Comparison of ENCODE assay signal across 8 cellular contexts in the genomic region with DNA sequence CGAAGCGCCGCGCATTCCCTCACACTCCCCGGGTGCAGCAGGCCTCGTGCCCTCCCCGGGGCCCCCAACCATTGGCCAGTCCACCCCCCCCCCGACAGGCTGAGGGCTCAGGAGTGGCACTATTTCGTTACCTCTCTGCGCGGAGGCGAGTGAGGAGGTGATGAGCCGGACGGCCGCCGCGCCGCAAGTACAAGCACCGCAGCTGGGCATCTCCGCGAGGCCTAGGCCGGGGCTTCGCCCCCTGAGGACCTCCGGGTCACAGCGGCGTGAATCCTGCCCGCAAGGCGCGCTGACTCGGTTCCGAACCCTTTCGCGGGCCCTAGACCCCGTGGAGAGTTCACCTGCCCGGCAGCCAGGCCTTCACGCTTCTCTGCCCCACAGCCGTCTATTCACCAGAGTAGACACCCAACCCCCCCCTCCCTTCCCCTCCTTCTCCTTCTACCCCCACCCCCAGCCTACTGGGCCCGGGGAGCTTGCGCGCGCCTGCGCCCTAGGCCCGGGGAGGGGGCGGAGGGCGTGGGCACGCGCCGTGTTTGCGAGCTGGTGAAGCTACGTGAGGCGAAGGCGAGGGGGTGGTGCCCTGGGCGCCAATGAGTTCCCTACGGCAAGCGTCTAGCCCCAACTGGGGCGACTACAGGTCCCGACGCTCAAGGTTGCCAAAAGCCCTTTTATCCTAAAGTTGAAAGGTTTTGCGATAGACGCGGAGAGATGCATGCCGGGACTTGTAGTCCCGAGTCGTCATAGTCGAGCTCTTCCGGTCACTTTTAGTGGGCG. TPM values are rescaled to one million over a fixed set of nuclear protein-coding genes. Genes with fewer than 3 reads are reported as not detected.
DNase-seq lines count a peak whose midpoint lies in the region; ATAC-seq, FAIRE-seq and TF ChIP-seq lines count a peak whose summit lies in the region.

A gene (minus strand): TSS at position 399 of the 774 bp plus-strand sequence. CDS start 189 bp downstream, at position 210.

- peak within 1 kb of the TSS; percentile 35 for H4K91ac ChIP-seq in H1 (replicated peaks; ENCODE audit: insufficient read length, low read length)

- H3K27ac Mint-ChIP-seq in memory B cell = peak within 1 kb of the TSS; percentile 94

- H3K79me1 ChIP-seq in H1 (ENCODE audit: low read depth, low read length) = no peaks in the 10 kb centered on the region

- H2BK5ac ChIP-seq in H1 (ENCODE audit: low read depth, low read length) = peak within 1 kb of the TSS; percentile 72

- FAIRE-seq in H1 (lab: Jason Lieb, UNC) = no peak

- peak within 1 kb of the TSS; percentile 80; the same call in 1 of the 2 replicates for H3K27ac ChIP-seq in H1 (ENCODE audit: low read depth, low read length)

- no peak within 1 kb of the TSS for H2BK120ac ChIP-seq in H1 (replicated peaks; ENCODE audit: low read depth, low read length)

- no peak for TF ChIP-seq RAD21 in H1 (IDR thresholded peaks at IDR 0.05 in 1 of 2, conservative IDR thresholded peaks at IDR 0.05 in 1 of 2; ENCODE audit: low read depth in 2 of 2, low read length in 2 of 2)

- no peaks in the 10 kb centered on the region for H3K36me3 Mint-ChIP-seq in memory B cell

- peak within 1 kb of the TSS; percentile 60 to 95 (median 92) for H3K4me3 ChIP-seq in H1 (ENCODE audit: extremely low read depth in 1 of 4, insufficient read depth in 2 of 4, low read depth in 3 of 4, low read length in 4 of 4)

- peak; percentile 51 to 86 for TF ChIP-seq POLR2A in H1 (IDR thresholded peaks at IDR 0.05; ENCODE audit: control extremely low read depth in 1 of 2, low read depth in 2 of 2, low read length in 2 of 2)

- H3K23ac ChIP-seq in H1 (ENCODE audit: insufficient read length) = no peak within 1 kb of the TSS

- peak within 1 kb of the TSS; percentile 61; the same call in 1 of the 2 replicates for H2BK15ac ChIP-seq in H1 (ENCODE audit: low read length)

- 0 out of 2 replicates have a peak within 1 kb of the TSS, but pooled peaks have one; percentile 49 for H2AK5ac ChIP-seq in H1 (ENCODE audit: low read depth, low read length)

- WGBS in H1 (ENCODE audit: extremely low coverage in 1 of 2, insufficient coverage in 1 of 2, insufficient read length in 1 of 2, insufficient replicate concordance in 2 of 2, low coverage in 1 of 2, low lambda C conversion rate in 2 of 2, missing lambda C conversion rate in 1 of 2), 2 experiments = 5% methylated on average over 44 of the region's 67 CpGs; no CpG with 5 or more reads in 1 of the 2 experiments

- no peaks in the 10 kb centered on the region for H3K27me3 Mint-ChIP-seq in memory B cell

- no peak within 1 kb of the TSS for H2BK20ac ChIP-seq in H1 (ENCODE audit: low read length)

- H3K9me3 ChIP-seq in H1 (ENCODE audit: insufficient read depth in 2 of 2, low read depth in 1 of 2, low read length in 1 of 2) = no peaks in the 10 kb centered on the region

- peak within 1 kb of the TSS; percentile 78 for H3K4ac ChIP-seq in H1 (replicated peaks; ENCODE audit: insufficient read length, low read depth, low read length)

- no peak for TF ChIP-seq EP300 in H1 (IDR thresholded peaks at IDR 0.05; ENCODE audit: borderline replicate concordance in 1 of 2, low read depth in 2 of 2, low read length in 2 of 2)

- H3K79me2 ChIP-seq in H1 (ENCODE audit: control insufficient read depth in 1 of 2, insufficient read depth in 2 of 2, low read length in 2 of 2) = peaks cover 3 to 36% of the 10 kb centered on the region in 2 experiments; a peak in 3 of 4 replicates

- H2AFZ ChIP-seq in H1 (ENCODE audit: low read length) = peak within 1 kb of the TSS; percentile 94

- H3K56ac ChIP-seq in H1 (replicated peaks; ENCODE audit: insufficient read length, low read depth, low read length) = peak within 1 kb of the TSS; percentile 77

- POLR2A ChIA-PET in H1 (lab: Charles Lee; ENCODE audit: partially characterized antibody) = interaction anchor here (0.6 to 8.7 kb wide), 20 partner anchors 10 to 244 kb away, joined by 3 to 94 read pairs (median 5); a partner anchor contains a TSS

- peak within 1 kb of the TSS; percentile 84 for H4K5ac ChIP-seq in H1 (ENCODE audit: insufficient read length, low read depth, low read length)

- no peaks in the 10 kb centered on the region for H3K27me3 ChIP-seq in H1 (replicated peaks in 1 of 4; ENCODE audit: control insufficient read depth in 3 of 4, extremely low read depth in 1 of 4, insufficient read depth in 3 of 4, low read length in 3 of 4)

- H3K9me3 Mint-ChIP-seq in memory B cell = no peaks in the 10 kb centered on the region

- H3K4me1 ChIP-seq in H1 (replicated peaks in 1 of 4; ENCODE audit: control insufficient read depth in 3 of 4, insufficient read depth in 4 of 4, low read length in 3 of 4) = peaks cover 0 to 2% (median 0%) of the 10 kb centered on the region in 4 experiments; a peak in 2 of 7 replicates

- H3K23me2 ChIP-seq in H1 (ENCODE audit: low read depth, low read length) = peaks cover 2% of the 10 kb centered on the region

- no peak within 1 kb of the TSS for H2BK12ac ChIP-seq in H1 (ENCODE audit: low read depth, low read length)

- CTCF ChIA-PET in H1 (lab: Charles Lee; ENCODE audit: partially characterized antibody) = interaction anchor here (0.7 to 11.8 kb wide), 5 partner anchors 22 to 118 kb away, joined by 3 to 123 read pairs (median 3); no protein-coding TSS in a partner anchor

- TF ChIP-seq CTCF in H1 (IDR thresholded peaks at IDR 0.05; ENCODE audit: control extremely low read depth in 1 of 3, insufficient read depth in 1 of 3, low read depth in 1 of 3, low read length in 3 of 3) = no peak

- H3K9ac ChIP-seq in H1 (replicated peaks in 1 of 4; ENCODE audit: extremely low read depth in 1 of 4, low read depth in 3 of 4, low read length in 3 of 4) = peak within 1 kb of the TSS; percentile 69 to 95 (median 90)

- H3K18ac ChIP-seq in H1 (ENCODE audit: extremely low read depth, low read length) = peak within 1 kb of the TSS; percentile 87

- H4K8ac ChIP-seq in H1 (ENCODE audit: extremely low read depth, insufficient read depth, low read length) = peak within 1 kb of the TSS; percentile 80

- H3K4me1 Mint-ChIP-seq in memory B cell = peaks cover 15% of the 10 kb centered on the region

- DNase-seq in COR-L47 (lab: John Stamatoyannopoulos, UW) = peak; percentile 90
- peak in 75 of 76 experiments; percentile 43 to 95 (median 87) for DNase-seq in HUDEP-2 (lab: John Stamatoyannopoulos, UW; ENCODE audit: unreplicated experiment in 76 of 76)
- DNase-seq in NOMO-1 treated with dmso at 0.1 percent for 144 hours (lab: John Stamatoyannopoulos, UW; ENCODE audit: unreplicated experiment) = peak; percentile 92
- peak; percentile 60 to 79 (median 63) for DNase-seq in activated CD8-positive, alpha-beta memory T cell treated with anti-CD3 and anti-CD28 coated beads for 48 hours (ENCODE audit: low read depth in 2 of 3, low spot score in 2 of 3)
- DNase-seq in H1 (ENCODE audit: low read depth in 1 of 2, low spot score in 2 of 2) = peak; percentile 87 to 88
- DNase-seq in memory B cell (ENCODE audit: low spot score in 2 of 2) = peak; percentile 78 to 90
- peak; percentile 80 for DNase-seq in stimulated activated CD8-positive, alpha-beta memory T cell treated with anti-CD3 and anti-CD28 coated beads, Interleukin-12 subunit alpha, Interleukin-12 subunit beta, amount 100 ng/mL, for 1 hour (ENCODE audit: low read depth)

- peak within 1 kb of the TSS; percentile 68 to 69 for H3K4me2 ChIP-seq in H1 (ENCODE audit: insufficient read depth in 1 of 2, low read depth in 2 of 2, low read length in 2 of 2)

- peak within 1 kb of the TSS; percentile 93 for H3K4me3 Mint-ChIP-seq in memory B cell

- H3K14ac ChIP-seq in H1 (ENCODE audit: insufficient read length) = no peak within 1 kb of the TSS

- H3K36me3 ChIP-seq in H1 (ENCODE audit: control insufficient read depth in 2 of 4, insufficient read depth in 4 of 4, low read length in 3 of 4) = no peaks in the 10 kb centered on the region; a peak in 1 of 8 replicates

- ATAC-seq in GM21381 (IDR thresholded peaks at IDR 0.05; ENCODE audit: unreplicated experiment) (peak; percentile 83), memory B cell (ENCODE audit: low read depth) (peak; percentile 88)

- H4K20me1 ChIP-seq in H1 (replicated peaks in 1 of 2; ENCODE audit: control insufficient read depth in 1 of 2, insufficient read depth in 2 of 2, low read length in 2 of 2) = peaks cover 0 to 6% of the 10 kb centered on the region in 2 experiments

TF ChIP-seq in H1, 55 proteins besides CTCF, POLR2A, EP300 and RAD21 (continues in another document):
- TF ChIP-seq JUN (IDR thresholded peaks at IDR 0.05; ENCODE audit: low read depth, low read length) (no peak), CEBPB (IDR thresholded peaks at IDR 0.05; ENCODE audit: low read depth, low read length) (no peak), KDM4A (IDR thresholded peaks at IDR 0.05; ENCODE audit: low read depth, low read length, severe bottlenecking) (no peak), SIX5 (IDR thresholded peaks at IDR 0.05; ENCODE audit: low read depth, low read length) (peak; percentile 66), YY1 (IDR thresholded peaks at IDR 0.05; ENCODE audit: low read depth, low read length) (no peak)
- TF ChIP-seq, protein P1, sequence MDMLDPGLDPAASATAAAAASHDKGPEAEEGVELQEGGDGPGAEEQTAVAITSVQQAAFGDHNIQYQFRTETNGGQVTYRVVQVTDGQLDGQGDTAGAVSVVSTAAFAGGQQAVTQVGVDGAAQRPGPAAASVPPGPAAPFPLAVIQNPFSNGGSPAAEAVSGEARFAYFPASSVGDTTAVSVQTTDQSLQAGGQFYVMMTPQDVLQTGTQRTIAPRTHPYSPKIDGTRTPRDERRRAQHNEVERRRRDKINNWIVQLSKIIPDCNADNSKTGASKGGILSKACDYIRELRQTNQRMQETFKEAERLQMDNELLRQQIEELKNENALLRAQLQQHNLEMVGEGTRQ (IDR thresholded peaks at IDR 0.05; ENCODE audit: low read length) = no peak

RNA-seq across cellular contexts. Expression of the gene that starts here (rescaled TPM):
- total RNA-seq in H1 (2021; fragmentation: NEBNext Ultra II Directional; extraction: Animal tissue kit (Norgen Biotek cat#: 25700)) = 53.6 and 56.4 TPM in 2 replicates
- polyA plus RNA-seq in H1 (2011; rRNA removed) = 9.7 and 10.5 TPM in 2 replicates
- polyA plus RNA-seq in H1 (2011; cell fraction: cytosol; rRNA removed) = 30.8 TPM
- polyA plus RNA-seq in H1 (2011; cell fraction: nucleus; rRNA removed) = 7.8 TPM
- polyA plus RNA-seq in H1 (2012, experiment 1 of 2) = 36.5 to 56.0 TPM (median 38.5 TPM) in 4 replicates
- 2.3 TPM for polyA plus RNA-seq in H1 (2012, experiment 2 of 2)
- 20.1 TPM for polyA plus RNA-seq in H1 (2013, experiment 1 of 2)
- 18.7 TPM for polyA plus RNA-seq in H1 (2013, experiment 2 of 2)
- 18.1 and 20.7 TPM in 2 replicates for polyA minus RNA-seq in H1 (2011; rRNA and poly(A)+ RNA removed)
- 19.3 TPM for polyA minus RNA-seq in H1 (2011; cell fraction: cytosol; rRNA and poly(A)+ RNA removed)
- 16.2 TPM for polyA minus RNA-seq in H1 (2011; cell fraction: nucleus; rRNA and poly(A)+ RNA removed)

Comparison
In these comparisons a context has a peak if more than half of its experiments do, and no peak if none do; other contexts are left out.
1. Peak in every context shown above with its lines: DNase-seq, ATAC-seq, H3K4me3 ChIP-seq and H3K27ac ChIP-seq.